8 cellular contexts compared by ENCODE assay signal in genomic region chr16:8622315-8622656, GRCh38. TPM values are rescaled to one million over a fixed set of nuclear protein-coding genes. Genes with fewer than 3 reads are reported as not detected.
A peak's percentile ranks its signal among the peaks of the same experiment; 100 is the strongest.
DNase-seq lines count a peak whose midpoint lies in the region; ATAC-seq and TF ChIP-seq lines count a peak whose summit lies in the region.

No MANE protein-coding gene starts in this region.

- intact Hi-C loops in activated B cell treated with CpG ODN at 0.5 μM for 24 hours (cut with micrococcal nuclease), result loop anchor here (5.0 kb wide), 1 partner anchor 55 kb away; no protein-coding TSS in a partner anchor

- H3K27ac ChIP-seq in C4-2B, result peak overlapping the region; percentile 93
- no peak overlapping the region for H3K27ac ChIP-seq in iPS DF 6.9 (ENCODE audit: low read length)
- H3K27ac ChIP-seq in stomach smooth muscle (ENCODE audit: low read length), result no peak overlapping the region

- ATAC-seq in activated B cell treated with CpG ODN at 0.5 μM for 24 hours (ENCODE audit: low read depth) (no peak), HG03469 (IDR thresholded peaks at IDR 0.05; ENCODE audit: unreplicated experiment) (no peak)

- peak overlapping the region; percentile 95 for H3K4me3 Mint-ChIP-seq in activated B cell treated with CpG ODN at 0.5 μM for 24 hours

- H3K36me3 ChIP-seq in iPS DF 6.9 (ENCODE audit: control insufficient read depth, insufficient read depth, low read length), result peaks cover 8% of the 10 kb centered on the region; the same call in 1 of the 2 replicates
- peaks cover 12 to 14% of the 10 kb centered on the region in 2 donors for H3K36me3 ChIP-seq in stomach smooth muscle (ENCODE audit: control insufficient read depth in 2 of 2, insufficient read depth in 2 of 2, low read length in 2 of 2)

- H3K9me3 ChIP-seq in iPS DF 6.9 (ENCODE audit: control insufficient read depth, insufficient read depth, low read length) (no peaks in the 10 kb centered on the region), stomach smooth muscle (ENCODE audit: control insufficient read depth in 2 of 2, low read length in 2 of 2) (no peaks in the 10 kb centered on the region)

- POLR2A ChIA-PET in HEK293T (lab: Yijun Ruan, JAX), result interaction anchor here (1.0 to 1.4 kb wide), 4 partner anchors 12 to 174 kb away, joined by 3 to 5 read pairs (median 3); no protein-coding TSS in a partner anchor
- POLR2A ChIA-PET in activated B cell treated with CpG ODN at 0.5 μM for 24 hours (lab: Charles Lee), result interaction anchor here (0.7 to 2.0 kb wide), 2 partner anchors 53 to 175 kb away, joined by 3 to 8 read pairs; partner anchors contain the start of genes PMM2 and TMEM186

- peak overlapping the region; percentile 79 for H3K27ac Mint-ChIP-seq in activated B cell treated with CpG ODN at 0.5 μM for 24 hours

- no peaks in the 10 kb centered on the region for H3K27me3 ChIP-seq in iPS DF 6.9 (ENCODE audit: control insufficient read depth, insufficient read depth, low read length)
- H3K27me3 ChIP-seq in stomach smooth muscle (ENCODE audit: control insufficient read depth in 1 of 2, insufficient read depth in 2 of 2, low read length in 2 of 2), result peaks cover 0 to 3% of the 10 kb centered on the region in 2 donors

- H3K9ac ChIP-seq in stomach smooth muscle (ENCODE audit: low read length in 2 of 2), result peak overlapping the region; percentile 97 to 99

- CTCF ChIA-PET in HEK293T (lab: Yijun Ruan, JAX) (interaction anchor here (0.6 kb wide), 1 partner anchor 1354 kb away, joined by 3 read pairs; no protein-coding TSS in a partner anchor), activated B cell treated with CpG ODN at 0.5 μM for 24 hours (lab: Charles Lee) (no interaction called here)

- H3K4me1 ChIP-seq in iPS DF 6.9 (ENCODE audit: control insufficient read depth, insufficient read depth, low read length), result no peaks in the 10 kb centered on the region
- peaks cover 8% of the 10 kb centered on the region for H3K4me1 ChIP-seq in stomach smooth muscle (ENCODE audit: control insufficient read depth, insufficient read depth, low read length)

- WGBS in iPS DF 6.9 (ENCODE audit: insufficient coverage, insufficient read length), result no CpG with 5 or more reads among the region's 4 CpGs

- no peaks in the 10 kb centered on the region for H3K27me3 Mint-ChIP-seq in activated B cell treated with CpG ODN at 0.5 μM for 24 hours

- TF ChIP-seq CTCF in C4-2B (conservative IDR thresholded peaks at IDR 0.05) (no peak), activated B cell treated with CpG ODN at 0.5 μM for 24 hours (IDR thresholded peaks at IDR 0.05) (no peak)

- H3K36me3 Mint-ChIP-seq in activated B cell treated with CpG ODN at 0.5 μM for 24 hours (ENCODE audit: low read depth), result peaks cover 22% of the 10 kb centered on the region

- H3K9me3 Mint-ChIP-seq in activated B cell treated with CpG ODN at 0.5 μM for 24 hours, result no peaks in the 10 kb centered on the region

- peaks cover 13% of the 10 kb centered on the region for H3K4me1 Mint-ChIP-seq in activated B cell treated with CpG ODN at 0.5 μM for 24 hours

- DNase-seq in HEK293T (ENCODE audit: extremely low spot score) (peak; percentile 36), activated B cell treated with CpG ODN at 0.5 μM for 24 hours (no peak), iPS DF 6.9 (ENCODE audit: low read depth, low spot score) (no peak), 8988T (no peak), GF-D8 (lab: John Stamatoyannopoulos, UW) (no peak)

- H3K4me3 ChIP-seq in iPS DF 6.9 (ENCODE audit: low read length), result peak overlapping the region; percentile 98; the same call in 1 of the 2 replicates
- H3K4me3 ChIP-seq in stomach smooth muscle (ENCODE audit: low read length in 2 of 2), result peak overlapping the region; percentile 94 to 99

TF ChIP-seq in HEK293T, 16 proteins besides CTCF, POLR2A, EP300 and RAD21:
- TF ChIP-seq CTBP1 (IDR thresholded peaks at IDR 0.05; ENCODE audit: borderline replicate concordance) (no peak), SUZ12 (IDR thresholded peaks at IDR 0.05) (no peak)

RNA-seq across cellular contexts. Expression of gene METTL22, which starts 0.8 kb away (rescaled TPM):
- 36.4 and 49.6 TPM in 2 replicates for total RNA-seq in activated B cell treated with CpG ODN at 0.5 μM for 24 hours

RNA-seq across cellular contexts. Expression of gene TMEM114, which starts 32.0 kb away (rescaled TPM):
- total RNA-seq in activated B cell treated with CpG ODN at 0.5 μM for 24 hours, result not detected in 2 replicates

RNA-seq across cellular contexts. Expression of gene ABAT, which starts 52.1 kb away (rescaled TPM):
- total RNA-seq in activated B cell treated with CpG ODN at 0.5 μM for 24 hours, result 12.6 and 13.2 TPM in 2 replicates
